Comparison of ENCODE assay signal across 9 cellular contexts in the genomic region with DNA sequence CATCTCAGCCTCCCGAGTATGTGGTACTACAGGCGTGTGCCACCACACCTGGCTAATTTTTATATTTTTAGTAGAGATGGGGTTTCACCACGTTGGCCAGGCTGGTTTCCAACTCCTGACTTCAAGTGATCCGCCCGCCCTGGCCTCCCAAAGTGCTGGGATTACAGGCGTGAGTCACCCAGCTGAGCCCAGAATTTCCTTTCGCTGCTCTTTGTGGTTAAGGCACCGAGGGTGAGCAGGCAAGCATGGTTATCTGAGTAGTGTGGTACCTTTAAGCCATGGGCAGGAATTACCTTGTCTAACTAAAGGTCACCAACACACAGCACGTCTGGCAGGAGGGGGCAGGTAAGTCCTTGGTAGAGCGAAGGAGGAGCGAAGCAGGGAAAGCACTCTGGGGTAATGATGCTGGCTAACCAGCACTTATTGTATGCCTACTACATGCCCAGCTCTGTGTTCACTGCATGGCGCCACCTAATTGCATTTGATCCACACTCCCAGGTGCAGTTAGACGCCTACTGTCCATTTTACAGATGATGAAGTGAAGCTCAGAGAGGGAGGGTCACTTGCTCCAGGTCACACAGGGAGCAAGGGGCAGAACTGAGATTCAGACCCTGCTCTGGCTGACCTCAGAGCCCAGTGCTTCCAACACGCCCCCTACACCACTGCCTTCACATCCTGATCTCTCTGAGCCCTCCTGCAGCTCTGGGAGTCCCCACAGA. TPM values are rescaled to one million over a fixed set of nuclear protein-coding genes. Genes with fewer than 3 reads are reported as not detected.
DNase-seq lines count a peak whose midpoint lies in the region; TF ChIP-seq lines count a peak whose summit lies in the region.
"Had no signal": no experiment of that assay in that cellular context is flagged by ENCODE, and none has a peak within 500 bp of the region (broad histone marks: within the 10 kb centered on the region; RNA-seq: fewer than 3 reads in every experiment).

No MANE protein-coding gene starts in this region.

- H3K36me3 ChIP-seq in SJSA1 (peaks cover 14% of the 10 kb centered on the region), stomach (no peaks in the 10 kb centered on the region)
- H3K36me3 ChIP-seq: cardiac muscle cell had no signal

- WGBS in stomach, 5 donors = 42 to 57% (median 52%) methylated on average over 14 of the region's 14 CpGs

- TF ChIP-seq EP300 in stomach (IDR thresholded peaks at IDR 0.05) = no peak

- TF ChIP-seq POLR2A in stomach (IDR thresholded peaks at IDR 0.05) = no peak

- H3K27me3 ChIP-seq in SJSA1 (replicated peaks) (no peaks in the 10 kb centered on the region), stomach (no peaks in the 10 kb centered on the region)
- H3K27me3 ChIP-seq: cardiac muscle cell had no signal

- H3K4me1 ChIP-seq in SJSA1 (replicated peaks) (peaks cover 48% of the 10 kb centered on the region), stomach (peaks cover 54 to 75% (median 65%) of the 10 kb centered on the region in 4 donors)

- H3K27ac ChIP-seq in SJSA1 = peak overlapping the region; percentile 35; the same call in 1 of the 2 replicates
- H3K27ac ChIP-seq in stomach = peak overlapping the region; percentile 41 to 95 (median 90)

- no peak for TF ChIP-seq CTCF in stomach (IDR thresholded peaks at IDR 0.05)

- DNase-seq in NCI-H2196 (lab: John Stamatoyannopoulos, UW; ENCODE audit: unreplicated experiment) (peak; percentile 17), NCI-H2196 treated with DMSO at 0.1 percent for 48 hours (lab: John Stamatoyannopoulos, UW; ENCODE audit: unreplicated experiment) (no peak), SJSA1 (ENCODE audit: low read depth in 1 of 2, low spot score in 2 of 2) (peak; percentile 67 to 86), fibroblast of peridontal ligament (ENCODE audit: extremely low read depth) (peak; percentile 90), stomach (peak; percentile 70), NCI-H1105 treated with DMSO at 0.1 percent for 48 hours (lab: John Stamatoyannopoulos, UW) (no peak), GM19240 (ENCODE audit: insufficient read length, low spot score) (no peak)
- DNase-seq in activated naive CD4-positive, alpha-beta T cell (lab: John Stamatoyannopoulos, UW) = no peak

- intact Hi-C loops in stomach (cut with DNase I; ENCODE audit: low total_unique reads) = no loop called here

- H3K9me3 ChIP-seq in SJSA1 (replicated peaks) (no peaks in the 10 kb centered on the region), stomach (no peaks in the 10 kb centered on the region)

- no peak overlapping the region for H3K4me3 ChIP-seq in SJSA1
- no peak overlapping the region for H3K4me3 ChIP-seq in stomach
- H3K4me3 ChIP-seq: cardiac muscle cell had no signal

RNA-seq across cellular contexts. Expression of gene TRIOBP, which starts 45.7 kb away (rescaled TPM):
- 90.4 and 92.5 TPM in 2 replicates for total RNA-seq in SJSA1 (2014; rRNA removed; shearing (Covaris generic))
- 100 to 1,000 TPM in 2 of 5 donors, 10 to 100 TPM in 3; 70.0 to 355 (median 90.6) TPM for total RNA-seq in stomach
- 10 to 100 TPM; 30.6 to 87.8 (median 70.2) TPM for polyA plus RNA-seq in stomach

RNA-seq across cellular contexts. Expression of gene NOL12, which starts 56.4 kb away (rescaled TPM):
- total RNA-seq in SJSA1 (2014; rRNA removed; shearing (Covaris generic)) = 32.1 and 38.0 TPM in 2 replicates
- total RNA-seq in stomach = 10 to 100 TPM in 4 of 5 donors, 1 to 10 TPM in 1; 9.3 to 64.6 (median 41.5) TPM
- polyA plus RNA-seq in stomach = 10 to 100 TPM; 26.6 to 35.4 (median 35.2) TPM

Comparison
In these comparisons a context has a peak if more than half of its experiments do, and no peak if none do; other contexts are left out.
1. DNase-seq: peak in NCI-H2196 (single experiment), SJSA1 (2 of 2), fibroblast of peridontal ligament (single experiment) and stomach (single experiment); none in NCI-H2196 treated with DMSO at 0.1 percent for 48 hours (single experiment), NCI-H1105 treated with DMSO at 0.1 percent for 48 hours (single experiment), GM19240 (single experiment) and activated naive CD4-positive, alpha-beta T cell (0 of 4).